Comparison of ENCODE assay signal across 38 cellular contexts in the genomic region with DNA sequence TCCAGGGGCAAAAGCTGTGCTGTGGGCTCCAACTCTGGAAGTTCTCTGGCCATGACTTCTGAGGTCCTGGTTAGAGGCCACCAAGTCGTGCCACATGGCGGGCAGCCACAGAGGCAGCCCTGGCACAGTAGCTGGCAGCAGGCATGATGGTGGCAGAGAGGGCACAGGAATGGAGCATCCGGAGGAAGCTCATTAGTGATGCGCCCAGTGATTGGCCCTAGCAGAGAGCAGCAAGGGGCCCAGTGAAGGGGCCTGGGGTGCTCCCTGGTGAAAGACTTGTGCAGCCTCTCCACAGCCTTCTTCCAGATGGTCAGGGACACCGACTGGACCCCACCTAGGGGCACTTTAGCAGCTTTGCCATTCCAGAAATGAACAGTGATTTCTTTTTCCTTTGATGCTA. TPM values are rescaled to one million over a fixed set of nuclear protein-coding genes. Genes with fewer than 3 reads are reported as not detected.
"Had no signal": no experiment of that assay in that cellular context is flagged by ENCODE, and none has a peak within 500 bp of the region (broad histone marks: within the 10 kb centered on the region; RNA-seq: fewer than 3 reads in every experiment).

No MANE protein-coding gene starts in this region.

- H3K9me3 ChIP-seq: adrenal gland, body of pancreas, breast epithelium had no signal

- H3K9me3 Mint-ChIP-seq: activated B cell treated with CpG ODN at 0.5 μM for 24 hours; activated CD4-positive, alpha-beta memory T cell treated with anti-CD3 and anti-CD28 coated beads for 36 hours; activated CD4-positive, alpha-beta T cell treated with anti-CD3 and anti-CD28 coated beads, Interleukin-2, amount 10 ng/mL, durations not matched to agents 24 days and 14 days; activated CD8-positive, alpha-beta T cell treated with anti-CD3 and anti-CD28 coated beads for 36 hours; activated naive CD4-positive, alpha-beta T cell treated with anti-CD3 and anti-CD28 coated beads for 36 hours; activated naive CD4-positive, alpha-beta T cell treated with anti-CD3 and anti-CD28 coated beads, Interleukin-2, amount 50 U/mL, for 72 hours; activated naive CD8-positive, alpha-beta T cell treated with anti-CD3 and anti-CD28 coated beads for 36 hours; activated T-cell treated with anti-CD3 and anti-CD28 coated beads, Interleukin-2, amount 50 U/mL, for 4 hours; activated T-cell treated with anti-CD3 and anti-CD28 coated beads, Interleukin-2, amount 50 U/mL, for 72 hours; activated T-helper 1 cell treated with anti-CD3 and anti-CD28 coated beads, Interleukin-12 subunit alpha, Interleukin-12 subunit beta, Interleukin-2, Interleukin-4 antibody, amounts not matched to agents 30 ng/mL and 10 ng/mL and 1 ng/mL, durations not matched to agents 14 hours and 24 hours and 36 hours; activated T-helper 17 cell treated with anti-CD3 and anti-CD28 coated beads, Interleukin-2, amount 50 U/mL, for 72 hours; T-helper 1 cell treated with Interleukin-12 subunit alpha and Interleukin-12 subunit beta and Interleukin-4 antibody, amounts not matched to agents 30 μg/mL and 1 μg/mL, for 36 hours; T-helper 2 cell treated with Interferon-gamma antibody and Interleukin-4, amounts not matched to agents 5 μg/mL and 100 μg/mL, for 36 hours had no signal

- H3K27me3 Mint-ChIP-seq: activated B cell treated with CpG ODN at 0.5 μM for 24 hours; activated CD4-positive, alpha-beta memory T cell treated with anti-CD3 and anti-CD28 coated beads for 36 hours; activated CD4-positive, alpha-beta T cell treated with anti-CD3 and anti-CD28 coated beads, Interleukin-2, amount 10 ng/mL, durations not matched to agents 24 days and 14 days; activated CD8-positive, alpha-beta T cell treated with anti-CD3 and anti-CD28 coated beads for 36 hours; activated naive CD8-positive, alpha-beta T cell treated with anti-CD3 and anti-CD28 coated beads for 36 hours; activated T-helper 17 cell treated with anti-CD3 and anti-CD28 coated beads, Interleukin-2, amount 50 U/mL, for 72 hours had no signal

- H3K27ac ChIP-seq: adrenal gland, body of pancreas, brain microvascular endothelial cell, breast epithelium, VCaP had no signal

- H3K4me3 ChIP-seq: adrenal gland, body of pancreas, breast epithelium had no signal

- H3K4me1 ChIP-seq: adrenal gland, body of pancreas, breast epithelium had no signal

- H3K4me1 Mint-ChIP-seq: activated B cell treated with CpG ODN at 0.5 μM for 24 hours; activated CD4-positive, alpha-beta T cell treated with anti-CD3 and anti-CD28 coated beads, Interleukin-2, amount 10 ng/mL, durations not matched to agents 24 days and 14 days; activated naive CD8-positive, alpha-beta T cell treated with anti-CD3 and anti-CD28 coated beads for 36 hours; activated T-helper 17 cell treated with anti-CD3 and anti-CD28 coated beads, Interleukin-2, amount 50 U/mL, for 72 hours had no signal

- H3K27ac Mint-ChIP-seq: activated B cell treated with CpG ODN at 0.5 μM for 24 hours; activated CD4-positive, alpha-beta memory T cell treated with anti-CD3 and anti-CD28 coated beads for 36 hours; activated CD4-positive, alpha-beta T cell treated with anti-CD3 and anti-CD28 coated beads, Interleukin-2, amount 10 ng/mL, durations not matched to agents 24 days and 14 days; activated CD8-positive, alpha-beta T cell treated with anti-CD3 and anti-CD28 coated beads for 36 hours; activated naive CD4-positive, alpha-beta T cell treated with anti-CD3 and anti-CD28 coated beads for 36 hours; activated naive CD8-positive, alpha-beta T cell treated with anti-CD3 and anti-CD28 coated beads for 36 hours; activated T-cell treated with anti-CD3 and anti-CD28 coated beads, Interleukin-2, amount 50 U/mL, for 72 hours; activated T-helper 1 cell treated with anti-CD3 and anti-CD28 coated beads, Interleukin-12 subunit alpha, Interleukin-12 subunit beta, Interleukin-2, Interleukin-4 antibody, amounts not matched to agents 30 ng/mL and 10 ng/mL and 1 ng/mL, durations not matched to agents 14 hours and 24 hours and 36 hours; activated T-helper 17 cell treated with anti-CD3 and anti-CD28 coated beads, Interleukin-2, amount 50 U/mL, for 72 hours; T-helper 1 cell treated with Interleukin-12 subunit alpha and Interleukin-12 subunit beta and Interleukin-4 antibody, amounts not matched to agents 30 μg/mL and 1 μg/mL, for 36 hours; T-helper 2 cell treated with Interferon-gamma antibody and Interleukin-4, amounts not matched to agents 5 μg/mL and 100 μg/mL, for 36 hours had no signal

- H3K36me3 ChIP-seq: breast epithelium had no signal

- DNase-seq: activated B cell treated with CpG ODN at 0.5 μM for 24 hours; activated CD4-positive, alpha-beta memory T cell treated with anti-CD3 and anti-CD28 coated beads for 36 hours; activated CD4-positive, alpha-beta T cell treated with anti-CD3 and anti-CD28 coated beads for 4 hours; activated CD4-positive, alpha-beta T cell treated with anti-CD3 and anti-CD28 coated beads, Interleukin-2, amount 10 ng/mL, durations not matched to agents 24 days and 14 days; activated CD4-positive, alpha-beta T cell treated with anti-CD3 and anti-CD28 coated beads, Interleukin-2, amount 50 U/mL, for 1 hour; activated CD4-positive, alpha-beta T cell treated with anti-CD3 and anti-CD28 coated beads, Interleukin-2, amount 50 U/mL, for 4 hours; activated CD4-positive, CD25-positive, alpha-beta regulatory T cell treated with anti-CD3 and anti-CD28 coated beads, Interleukin-2, amount 50 U/mL, for 72 hours; activated CD8-positive, alpha-beta memory T cell treated with anti-CD3 and anti-CD28 coated beads, Interleukin-2, amount 50 U/mL, for 4 hours; activated CD8-positive, alpha-beta T cell treated with anti-CD3 and anti-CD28 coated beads for 36 hours; activated effector memory CD4-positive, alpha-beta T cell treated with anti-CD3 and anti-CD28 coated beads, Interleukin-2, amount 50 U/mL, for 16 hours; activated gamma-delta T cell treated with Interleukin-2 at 50 U/mL for 16 hours; activated naive CD4-positive, alpha-beta T cell; activated naive CD4-positive, alpha-beta T cell treated with anti-CD3 and anti-CD28 coated beads for 36 hours; activated naive CD4-positive, alpha-beta T cell treated with anti-CD3 and anti-CD28 coated beads, Interleukin-2, amount 50 U/mL, for 16 hours; activated naive CD8-positive, alpha-beta T cell treated with anti-CD3 and anti-CD28 coated beads for 36 hours; activated T-cell treated with anti-CD3 and anti-CD28 coated beads for 4 hours; activated T-cell treated with anti-CD3 and anti-CD28 coated beads, Interleukin-2, amount 50 U/mL, for 1 hour; activated T-cell treated with anti-CD3 and anti-CD28 coated beads, Interleukin-2, amount 50 U/mL, for 4 hours; activated T-cell treated with anti-CD3 and anti-CD28 coated beads, Interleukin-2, amount 50 U/mL, for 72 hours; adrenal gland; amniotic stem cell; aorta; body of pancreas; brain microvascular endothelial cell; central memory CD4-positive, alpha-beta T cell; T-helper 1 cell; T-helper 2 cell; T-helper 9 cell had no signal

- ATAC-seq: activated CD8-positive, alpha-beta T cell treated with anti-CD3 and anti-CD28 coated beads for 36 hours; activated naive CD4-positive, alpha-beta T cell treated with anti-CD3 and anti-CD28 coated beads, Interleukin-2, amount 50 U/mL, for 72 hours; activated T-cell treated with anti-CD3 and anti-CD28 coated beads, Interleukin-2, amount 50 U/mL, for 4 hours; activated T-cell treated with anti-CD3 and anti-CD28 coated beads, Interleukin-2, amount 50 U/mL, for 72 hours; activated T-helper 17 cell treated with anti-CD3 and anti-CD28 coated beads, Interleukin-2, amount 50 U/mL, for 72 hours; body of pancreas had no signal

- H3K27me3 ChIP-seq: adrenal gland, body of pancreas, brain microvascular endothelial cell, breast epithelium had no signal

- H3K4me3 Mint-ChIP-seq: activated B cell treated with CpG ODN at 0.5 μM for 24 hours; activated CD4-positive, alpha-beta memory T cell treated with anti-CD3 and anti-CD28 coated beads for 36 hours; activated CD4-positive, alpha-beta T cell treated with anti-CD3 and anti-CD28 coated beads, Interleukin-2, amount 10 ng/mL, durations not matched to agents 24 days and 14 days; activated CD8-positive, alpha-beta T cell treated with anti-CD3 and anti-CD28 coated beads for 36 hours; activated naive CD4-positive, alpha-beta T cell treated with anti-CD3 and anti-CD28 coated beads for 36 hours; activated naive CD8-positive, alpha-beta T cell treated with anti-CD3 and anti-CD28 coated beads for 36 hours; activated T-cell treated with anti-CD3 and anti-CD28 coated beads, Interleukin-2, amount 50 U/mL, for 4 hours; activated T-cell treated with anti-CD3 and anti-CD28 coated beads, Interleukin-2, amount 50 U/mL, for 72 hours; activated T-helper 1 cell treated with anti-CD3 and anti-CD28 coated beads, Interleukin-12 subunit alpha, Interleukin-12 subunit beta, Interleukin-2, Interleukin-4 antibody, amounts not matched to agents 30 ng/mL and 10 ng/mL and 1 ng/mL, durations not matched to agents 14 hours and 24 hours and 36 hours; activated T-helper 17 cell treated with anti-CD3 and anti-CD28 coated beads, Interleukin-2, amount 50 U/mL, for 72 hours; T-helper 1 cell treated with Interleukin-12 subunit alpha and Interleukin-12 subunit beta and Interleukin-4 antibody, amounts not matched to agents 30 μg/mL and 1 μg/mL, for 36 hours; T-helper 2 cell treated with Interferon-gamma antibody and Interleukin-4, amounts not matched to agents 5 μg/mL and 100 μg/mL, for 36 hours had no signal

RNA-seq across cellular contexts. Expression of a gene that starts 7.0 kb away (rescaled TPM):
- total RNA-seq: activated B cell treated with CpG ODN at 0.5 μM for 24 hours; activated CD4-positive, alpha-beta memory T cell treated with anti-CD3 and anti-CD28 coated beads for 36 hours; activated CD4-positive, alpha-beta T cell treated with anti-CD3 and anti-CD28 coated beads, Interleukin-2, amount 10 ng/mL, durations not matched to agents 24 days and 14 days; activated CD8-positive, alpha-beta memory T cell treated with anti-CD3 and anti-CD28 coated beads for 36 hours; activated CD8-positive, alpha-beta T cell treated with anti-CD3 and anti-CD28 coated beads for 36 hours; activated naive CD4-positive, alpha-beta T cell treated with anti-CD3 and anti-CD28 coated beads for 36 hours; activated naive CD4-positive, alpha-beta T cell treated with anti-CD3 and anti-CD28 coated beads, Interleukin-2, amount 50 U/mL, for 72 hours; activated naive CD8-positive, alpha-beta T cell treated with anti-CD3 and anti-CD28 coated beads for 36 hours; activated T-cell treated with anti-CD3 and anti-CD28 coated beads, Interleukin-2, amount 50 U/mL, for 4 hours; activated T-cell treated with anti-CD3 and anti-CD28 coated beads, Interleukin-2, amount 50 U/mL, for 72 hours; activated T-helper 1 cell treated with anti-CD3 and anti-CD28 coated beads, Interleukin-12 subunit alpha, Interleukin-12 subunit beta, Interleukin-2, Interleukin-4 antibody, amounts not matched to agents 30 ng/mL and 10 ng/mL and 1 ng/mL, durations not matched to agents 14 hours and 24 hours and 36 hours; activated T-helper 17 cell treated with anti-CD3 and anti-CD28 coated beads, Interleukin-2, amount 50 U/mL, for 72 hours; adrenal gland; aorta; astrocyte; body of pancreas; breast epithelium; cardiac septum had no signal
- polyA plus RNA-seq: aorta had no signal

RNA-seq across cellular contexts. Expression of a gene that starts 17.1 kb away (rescaled TPM):
- total RNA-seq: activated B cell treated with CpG ODN at 0.5 μM for 24 hours; activated CD4-positive, alpha-beta memory T cell treated with anti-CD3 and anti-CD28 coated beads for 36 hours; activated CD4-positive, alpha-beta T cell treated with anti-CD3 and anti-CD28 coated beads, Interleukin-2, amount 10 ng/mL, durations not matched to agents 24 days and 14 days; activated CD8-positive, alpha-beta memory T cell treated with anti-CD3 and anti-CD28 coated beads for 36 hours; activated CD8-positive, alpha-beta T cell treated with anti-CD3 and anti-CD28 coated beads for 36 hours; activated naive CD4-positive, alpha-beta T cell treated with anti-CD3 and anti-CD28 coated beads for 36 hours; activated naive CD4-positive, alpha-beta T cell treated with anti-CD3 and anti-CD28 coated beads, Interleukin-2, amount 50 U/mL, for 72 hours; activated naive CD8-positive, alpha-beta T cell treated with anti-CD3 and anti-CD28 coated beads for 36 hours; activated T-cell treated with anti-CD3 and anti-CD28 coated beads, Interleukin-2, amount 50 U/mL, for 4 hours; activated T-cell treated with anti-CD3 and anti-CD28 coated beads, Interleukin-2, amount 50 U/mL, for 72 hours; activated T-helper 1 cell treated with anti-CD3 and anti-CD28 coated beads, Interleukin-12 subunit alpha, Interleukin-12 subunit beta, Interleukin-2, Interleukin-4 antibody, amounts not matched to agents 30 ng/mL and 10 ng/mL and 1 ng/mL, durations not matched to agents 14 hours and 24 hours and 36 hours; activated T-helper 17 cell treated with anti-CD3 and anti-CD28 coated beads, Interleukin-2, amount 50 U/mL, for 72 hours; adrenal gland; aorta; astrocyte; body of pancreas; breast epithelium; cardiac septum had no signal
- polyA plus RNA-seq: adrenal gland, aorta had no signal
